Comparison of ENCODE assay signal across 24 cellular contexts in the genomic region with DNA sequence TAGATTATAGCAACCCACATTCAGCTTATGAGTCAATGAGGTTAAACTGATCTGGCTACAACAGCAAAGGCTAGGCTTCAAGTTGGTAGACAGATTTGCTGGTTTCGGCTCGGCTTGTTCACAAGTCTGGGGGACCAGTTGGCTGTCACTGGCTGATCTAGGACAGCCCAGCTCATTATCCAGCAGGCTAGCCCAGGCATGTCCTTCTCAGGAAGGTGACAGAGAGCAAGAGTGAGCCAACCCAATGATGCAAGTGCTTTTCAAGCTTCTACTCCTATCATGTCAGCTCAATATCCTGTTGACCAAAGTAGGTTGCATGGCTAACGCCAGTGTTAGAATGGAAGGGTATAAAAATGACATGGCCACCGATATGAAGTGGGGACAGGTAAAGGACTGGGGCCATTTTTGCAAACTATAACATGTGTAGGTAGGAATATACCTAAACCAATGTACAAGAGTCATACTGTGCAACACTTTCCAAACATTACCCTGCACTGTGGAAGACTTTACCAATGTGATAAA.
"Had no signal": no experiment of that assay in that cellular context is flagged by ENCODE, and none has a peak within 500 bp of the region (broad histone marks: within the 10 kb centered on the region; RNA-seq: fewer than 3 reads in every experiment).

No MANE protein-coding gene starts in this region.

- H3K4me1 ChIP-seq: gastrocnemius medialis, heart right ventricle, pancreas, suprapubic skin, thyroid gland had no signal

- H3K36me3 Mint-ChIP-seq: natural killer cell; neural progenitor cell; stimulated activated effector memory CD8-positive, alpha-beta T cell treated with anti-CD3 and anti-CD28 coated beads, Interleukin-12 subunit alpha, Interleukin-12 subunit beta, amount 100 ng/mL, for 72 hours; type B pancreatic cell had no signal

- H3K9me3 ChIP-seq: gastrocnemius medialis, mucosa of descending colon, pancreas, thyroid gland had no signal

- H3K36me3 ChIP-seq: gastrocnemius medialis, heart right ventricle, neural progenitor cell, pancreas, suprapubic skin, thyroid gland had no signal

- FAIRE-seq: pancreas, urothelium cell line had no signal

- H2AFZ ChIP-seq: neural progenitor cell had no signal

- ATAC-seq: esophagus mucosa; gastrocnemius medialis; heart right ventricle; left lobe of liver; mucosa of descending colon; natural killer cell; pancreas; right cardiac atrium; stimulated activated effector memory CD8-positive, alpha-beta T cell treated with anti-CD3 and anti-CD28 coated beads, Interleukin-12 subunit alpha, Interleukin-12 subunit beta, amount 100 ng/mL, for 72 hours; stimulated activated naive CD8-positive, alpha-beta T cell treated with anti-CD3 and anti-CD28 coated beads, Interleukin-15, Interleukin-2, amounts not matched to agents 100 U/mL and 50 U/mL, for 24 hours had no signal

- H3K27me3 ChIP-seq: gastrocnemius medialis, neural progenitor cell, pancreas, suprapubic skin, thyroid gland had no signal

- H3K27ac ChIP-seq: coronary artery, gastrocnemius medialis, heart right ventricle, neural progenitor cell, pancreas, suprapubic skin, thyroid gland had no signal

- H3K9ac ChIP-seq: neural progenitor cell had no signal

- H3K9me3 Mint-ChIP-seq: stimulated activated effector memory CD8-positive, alpha-beta T cell treated with anti-CD3 and anti-CD28 coated beads, Interleukin-12 subunit alpha, Interleukin-12 subunit beta, amount 100 ng/mL, for 72 hours had no signal

- DNase-seq: effector CD4-positive, alpha-beta T cell; gastrocnemius medialis; heart right ventricle; hypothalamus; islet precursor cell; mucosa of descending colon; natural killer cell; occipital lobe; pancreas; right cardiac atrium; stimulated activated CD4-positive, alpha-beta T cell treated with anti-CD3 and anti-CD28 coated beads, Interleukin-2, amount 100 ng/mL, for 48 hours; stimulated activated CD8-positive, alpha-beta memory T cell treated with anti-CD3 and anti-CD28 coated beads, Interleukin-4, amount 100 ng/mL, for 48 hours; stimulated activated naive CD8-positive, alpha-beta T cell treated with anti-CD3 and anti-CD28 coated beads, Interleukin-15, Interleukin-2, amounts not matched to agents 100 U/mL and 50 U/mL, for 24 hours; thyroid gland had no signal

- H3K4me3 ChIP-seq: coronary artery, gastrocnemius medialis, heart right ventricle, mucosa of descending colon, neural progenitor cell, pancreas, smooth muscle cell, suprapubic skin, thyroid gland had no signal

- H3K27ac Mint-ChIP-seq: natural killer cell; neural progenitor cell; progenitor cell of endocrine pancreas; stimulated activated effector memory CD8-positive, alpha-beta T cell treated with anti-CD3 and anti-CD28 coated beads, Interleukin-12 subunit alpha, Interleukin-12 subunit beta, amount 100 ng/mL, for 72 hours; type B pancreatic cell had no signal

- H3K4me3 Mint-ChIP-seq: natural killer cell; neural progenitor cell; stimulated activated effector memory CD8-positive, alpha-beta T cell treated with anti-CD3 and anti-CD28 coated beads, Interleukin-12 subunit alpha, Interleukin-12 subunit beta, amount 100 ng/mL, for 72 hours; type B pancreatic cell had no signal

- H3K27me3 Mint-ChIP-seq: progenitor cell of endocrine pancreas had no signal

- H3K4me2 ChIP-seq: neural progenitor cell, smooth muscle cell had no signal

- H3K4me1 Mint-ChIP-seq: natural killer cell; neural progenitor cell; stimulated activated effector memory CD8-positive, alpha-beta T cell treated with anti-CD3 and anti-CD28 coated beads, Interleukin-12 subunit alpha, Interleukin-12 subunit beta, amount 100 ng/mL, for 72 hours had no signal
